Comparison of ENCODE assay signal across 12 cellular contexts in the genomic region with DNA sequence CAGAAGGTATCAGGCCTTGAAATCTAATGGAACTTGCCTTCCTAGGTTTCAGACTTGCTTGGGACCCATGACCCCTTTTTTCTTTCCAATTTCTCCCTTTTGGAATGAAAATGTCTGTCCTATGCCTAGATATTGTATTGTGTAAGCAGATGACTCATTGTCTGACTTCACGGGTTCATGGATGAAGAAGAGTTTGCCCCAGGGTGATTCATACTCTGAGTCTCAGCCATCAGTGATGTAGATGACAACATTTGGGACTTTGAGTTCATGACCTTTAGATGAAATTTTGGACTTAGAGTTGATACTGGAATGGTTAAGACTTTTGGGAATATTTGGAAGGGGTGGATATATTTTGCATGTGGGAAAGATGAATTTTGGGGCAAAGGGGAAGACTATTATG. TPM values are rescaled to one million over a fixed set of nuclear protein-coding genes. Genes with fewer than 3 reads are reported as not detected.
DNase-seq lines count a peak whose midpoint lies in the region; ATAC-seq and TF ChIP-seq lines count a peak whose summit lies in the region.
"Had no signal": no experiment of that assay in that cellular context is flagged by ENCODE, and none has a peak within 500 bp of the region (broad histone marks: within the 10 kb centered on the region; RNA-seq: fewer than 3 reads in every experiment).

No MANE protein-coding gene starts in this region.

- H3K27me3 Mint-ChIP-seq in osteocyte (ENCODE audit: unreplicated experiment), result no peaks in the 10 kb centered on the region
- H3K27me3 Mint-ChIP-seq: brain had no signal

- H3K9me3 Mint-ChIP-seq in osteocyte (ENCODE audit: unreplicated experiment), result no peaks in the 10 kb centered on the region
- H3K9me3 Mint-ChIP-seq: brain had no signal

- H3K36me3 ChIP-seq in right atrium auricular region (no peaks in the 10 kb centered on the region), upper lobe of right lung (no peaks in the 10 kb centered on the region), vagina (no peaks in the 10 kb centered on the region)

- no peaks in the 10 kb centered on the region for H3K9me3 ChIP-seq in right atrium auricular region
- no peaks in the 10 kb centered on the region for H3K9me3 ChIP-seq in upper lobe of right lung
- no peaks in the 10 kb centered on the region for H3K9me3 ChIP-seq in vagina

- H3K27me3 ChIP-seq in right atrium auricular region, result no peaks in the 10 kb centered on the region
- H3K27me3 ChIP-seq in upper lobe of right lung, result no peaks in the 10 kb centered on the region
- H3K27me3 ChIP-seq in vagina, result no peaks in the 10 kb centered on the region

- H3K27ac ChIP-seq in right atrium auricular region (no peak overlapping the region), upper lobe of right lung (no peak overlapping the region), coronary artery (no peak overlapping the region), vagina (no peak overlapping the region)

- H3K4me1 ChIP-seq in right atrium auricular region, result no peaks in the 10 kb centered on the region
- H3K4me1 ChIP-seq in upper lobe of right lung, result no peaks in the 10 kb centered on the region
- no peaks in the 10 kb centered on the region for H3K4me1 ChIP-seq in vagina

- no peak overlapping the region for H3K27ac Mint-ChIP-seq in osteocyte (ENCODE audit: unreplicated experiment)

- H3K4me3 ChIP-seq in right atrium auricular region (no peak overlapping the region), foreskin fibroblast (ENCODE audit: low read depth in 1 of 2, low read length in 2 of 2) (no peak overlapping the region), upper lobe of right lung (no peak overlapping the region), coronary artery (no peak overlapping the region), vagina (no peak overlapping the region)

- TF ChIP-seq CTCF in right atrium auricular region (IDR thresholded peaks at IDR 0.05) (no peak), foreskin fibroblast (IDR thresholded peaks at IDR 0.05; ENCODE audit: low read depth, low read length) (no peak), upper lobe of right lung (IDR thresholded peaks at IDR 0.05) (no peak), osteocyte (IDR thresholded peaks at IDR 0.05) (no peak), coronary artery (IDR thresholded peaks at IDR 0.05) (no peak), vagina (IDR thresholded peaks at IDR 0.05) (no peak)

- H3K36me3 Mint-ChIP-seq in osteocyte (ENCODE audit: unreplicated experiment), result no peaks in the 10 kb centered on the region
- H3K36me3 Mint-ChIP-seq: brain had no signal

- TF ChIP-seq POLR2A in vagina (IDR thresholded peaks at IDR 0.05), result no peak

- peaks cover 17% of the 10 kb centered on the region for H3K4me1 Mint-ChIP-seq in osteocyte (ENCODE audit: unreplicated experiment)
- H3K4me1 Mint-ChIP-seq: brain had no signal

- DNase-seq in Right ventricle myocardium inferior (ENCODE audit: missing footprints), result no peak
- no peak for DNase-seq in right atrium auricular region (ENCODE audit: low spot score)
- DNase-seq in RPMI7951 (ENCODE audit: low read depth), result peak; percentile 87
- DNase-seq in foreskin fibroblast, result peak; percentile 89 to 93
- DNase-seq in upper lobe of right lung, result no peak
- DNase-seq in osteocyte (ENCODE audit: extremely low spot score, unreplicated experiment), result no peak
- DNase-seq in coronary artery (ENCODE audit: low spot score), result no peak
- DNase-seq in vagina (ENCODE audit: extremely low spot score in 2 of 2), result no peak
- DNase-seq: COR-L47, NCI-H1092 treated with DMSO at 0.1 percent for 48 hours had no signal

- H3K4me3 Mint-ChIP-seq in osteocyte (ENCODE audit: unreplicated experiment), result no peak overlapping the region
- H3K4me3 Mint-ChIP-seq: brain had no signal

- ATAC-seq in Right ventricle myocardium inferior (peak; percentile 88), upper lobe of right lung (peak; percentile 66)

- intact Hi-C loops in Right ventricle myocardium inferior (cut with DNase I), result loop anchor here (5.0 kb wide), 1 partner anchor 248 kb away; no protein-coding TSS in a partner anchor
- intact Hi-C loops in upper lobe of right lung (cut with DNase I), result loop anchor here (5.0 kb wide), 1 partner anchor 112 kb away; no protein-coding TSS in a partner anchor
- intact Hi-C loops in vagina (cut with DNase I), result loop anchor here (5.0 kb wide), 1 partner anchor 112 kb away; no protein-coding TSS in a partner anchor

RNA-seq across cellular contexts. Expression of a gene that starts 11.2 kb away (rescaled TPM):
- total RNA-seq in Right ventricle myocardium inferior, result not detected
- total RNA-seq in right atrium auricular region, result not detected
- not detected in 2 replicates for total RNA-seq in RPMI7951 (2014; rRNA removed; shearing (Covaris generic))
- total RNA-seq in upper lobe of right lung, result not detected
- not detected in 2 replicates for total RNA-seq in osteocyte
- total RNA-seq in vagina, result not detected
- total RNA-seq: mononuclear cell had no signal

RNA-seq across cellular contexts. Expression of a gene that starts 38.2 kb away (rescaled TPM):
- total RNA-seq in Right ventricle myocardium inferior (not detected), right atrium auricular region (not detected), upper lobe of right lung (not detected), osteocyte (not detected in 2 replicates), vagina (not detected)
- not detected in 2 replicates for total RNA-seq in RPMI7951 (2014; rRNA removed; shearing (Covaris generic))
- total RNA-seq: mononuclear cell had no signal

RNA-seq across cellular contexts. Expression of a gene that starts 40.8 kb away (rescaled TPM):
- total RNA-seq in Right ventricle myocardium inferior (not detected), right atrium auricular region (not detected), upper lobe of right lung (not detected), osteocyte (not detected in 2 replicates), vagina (not detected)
- total RNA-seq in RPMI7951 (2014; rRNA removed; shearing (Covaris generic)), result not detected in 2 replicates
- total RNA-seq: mononuclear cell had no signal

RNA-seq across cellular contexts. Expression of a gene that starts 56.8 kb away (rescaled TPM):
- total RNA-seq in Right ventricle myocardium inferior (not detected), right atrium auricular region (not detected), upper lobe of right lung (not detected), osteocyte (not detected in 2 replicates), vagina (not detected)
- total RNA-seq in RPMI7951 (2014; rRNA removed; shearing (Covaris generic)), result not detected in 2 replicates
- total RNA-seq: mononuclear cell had no signal

Comparison
In these comparisons a context has a peak if more than half of its experiments do, and no peak if none do; other contexts are left out.
1. DNase-seq: peak in RPMI7951 (single experiment) and foreskin fibroblast (2 of 2); none in Right ventricle myocardium inferior (single experiment), right atrium auricular region (single experiment), upper lobe of right lung (single experiment), osteocyte (single experiment), coronary artery (single experiment) and vagina (0 of 2).